8 cellular contexts compared by ENCODE assay signal in genomic region chrX:138745215-138745614, GRCh38. TPM values are rescaled to one million over a fixed set of nuclear protein-coding genes. Genes with fewer than 3 reads are reported as not detected.
DNase-seq lines count a peak whose midpoint lies in the region; ATAC-seq and TF ChIP-seq lines count a peak whose summit lies in the region.

No MANE protein-coding gene starts in this region.

- no peak overlapping the region; the same call in 1 of the 2 replicates for H2AFZ ChIP-seq in OCI-LY3 (ENCODE audit: low read depth, low read length)

- peak; percentile 11 for DNase-seq in BE2C
- DNase-seq in epithelial cell of esophagus (ENCODE audit: low read depth) = peak; percentile 55
- DNase-seq in activated CD8-positive, alpha-beta memory T cell treated with anti-CD3 and anti-CD28 coated beads, Interleukin-2, amount 10 ng/mL, durations not matched to agents 7 days and 5 days = no peak
- no peak for DNase-seq in activated gamma-delta T cell treated with Interleukin-2 at 50 U/mL for 16 hours

- H3K36me3 ChIP-seq in BE2C = no peaks in the 10 kb centered on the region
- H3K36me3 ChIP-seq in OCI-LY3 (replicated peaks; ENCODE audit: low read depth, low read length) = no peaks in the 10 kb centered on the region

- TF ChIP-seq CTCF in BE2C (IDR thresholded peaks at IDR 0.05; ENCODE audit: low read depth, low read length) = peak; percentile 52
- peak; percentile 34 for TF ChIP-seq CTCF in GM12874 (IDR thresholded peaks at IDR 0.05; ENCODE audit: insufficient read depth, low read depth, low read length)
- TF ChIP-seq CTCF in OCI-LY3 (IDR thresholded peaks at IDR 0.05; ENCODE audit: low read depth, low read length) = peak; percentile 71
- peak; percentile 63 for TF ChIP-seq CTCF in epithelial cell of esophagus (IDR thresholded peaks at IDR 0.05; ENCODE audit: insufficient read depth, low read depth, low read length, missing control alignments)
- TF ChIP-seq CTCF in nephron (IDR thresholded peaks at IDR 0.05; ENCODE audit: unreplicated experiment in 3 of 3) = peak; percentile 68 to 75 (median 75)

- no peaks in the 10 kb centered on the region for H3K36me3 Mint-ChIP-seq in nephron (ENCODE audit: low read depth)
- H3K36me3 Mint-ChIP-seq in activated CD8-positive, alpha-beta memory T cell treated with anti-CD3 and anti-CD28 coated beads, Interleukin-2, amount 10 ng/mL, durations not matched to agents 7 days and 5 days = no peaks in the 10 kb centered on the region

- H3K4me1 Mint-ChIP-seq in nephron = peaks cover 4% of the 10 kb centered on the region
- H3K4me1 Mint-ChIP-seq in activated CD8-positive, alpha-beta memory T cell treated with anti-CD3 and anti-CD28 coated beads, Interleukin-2, amount 10 ng/mL, durations not matched to agents 7 days and 5 days = no peaks in the 10 kb centered on the region

- H3K27me3 ChIP-seq in BE2C = no peaks in the 10 kb centered on the region
- no peaks in the 10 kb centered on the region for H3K27me3 ChIP-seq in OCI-LY3 (ENCODE audit: low read depth, low read length)

- H3K9me3 ChIP-seq in BE2C (no peaks in the 10 kb centered on the region), OCI-LY3 (ENCODE audit: insufficient read depth, low read length) (no peaks in the 10 kb centered on the region)

- H3K9me3 Mint-ChIP-seq in nephron = no peaks in the 10 kb centered on the region
- no peaks in the 10 kb centered on the region for H3K9me3 Mint-ChIP-seq in activated CD8-positive, alpha-beta memory T cell treated with anti-CD3 and anti-CD28 coated beads, Interleukin-2, amount 10 ng/mL, durations not matched to agents 7 days and 5 days (ENCODE audit: low read depth)

- H3K9ac ChIP-seq in OCI-LY3 (ENCODE audit: low read length) = no peak overlapping the region

- H3K27me3 Mint-ChIP-seq in nephron (ENCODE audit: low read depth) = no peaks in the 10 kb centered on the region
- H3K27me3 Mint-ChIP-seq in activated CD8-positive, alpha-beta memory T cell treated with anti-CD3 and anti-CD28 coated beads, Interleukin-2, amount 10 ng/mL, durations not matched to agents 7 days and 5 days = no peaks in the 10 kb centered on the region

- peak overlapping the region; percentile 15; the same call in 1 of the 2 replicates for H3K4me2 ChIP-seq in OCI-LY3 (ENCODE audit: low read length)

- no peak overlapping the region for H3K27ac ChIP-seq in OCI-LY3 (ENCODE audit: low read length)

- CTCF ChIA-PET in activated CD8-positive, alpha-beta memory T cell treated with anti-CD3 and anti-CD28 coated beads, Interleukin-2, amount 10 ng/mL, durations not matched to agents 7 days and 5 days (lab: Charles Lee) = no interaction called here

- H3K4me3 ChIP-seq in BE2C (ENCODE audit: low read depth, low read length) (no peak overlapping the region), OCI-LY3 (ENCODE audit: low read length) (no peak overlapping the region), epithelial cell of esophagus (ENCODE audit: low read length) (no peak overlapping the region)

- H3K79me2 ChIP-seq in OCI-LY3 (ENCODE audit: low read length) = no peaks in the 10 kb centered on the region

- no peaks in the 10 kb centered on the region for H4K20me1 ChIP-seq in OCI-LY3 (ENCODE audit: insufficient read depth, low read length)

- H3K4me1 ChIP-seq in BE2C (no peaks in the 10 kb centered on the region), OCI-LY3 (ENCODE audit: low read length) (peaks cover 20% of the 10 kb centered on the region)

- ATAC-seq in HG02884 (IDR thresholded peaks at IDR 0.05; ENCODE audit: unreplicated experiment) = peak; percentile 52
- no peak for ATAC-seq in activated CD8-positive, alpha-beta memory T cell treated with anti-CD3 and anti-CD28 coated beads, Interleukin-2, amount 10 ng/mL, durations not matched to agents 7 days and 5 days

- H3K4me3 Mint-ChIP-seq in nephron = no peak overlapping the region
- no peak overlapping the region for H3K4me3 Mint-ChIP-seq in activated CD8-positive, alpha-beta memory T cell treated with anti-CD3 and anti-CD28 coated beads, Interleukin-2, amount 10 ng/mL, durations not matched to agents 7 days and 5 days

- no peak overlapping the region for H3K27ac Mint-ChIP-seq in nephron
- no peak overlapping the region for H3K27ac Mint-ChIP-seq in activated CD8-positive, alpha-beta memory T cell treated with anti-CD3 and anti-CD28 coated beads, Interleukin-2, amount 10 ng/mL, durations not matched to agents 7 days and 5 days

RNA-seq across cellular contexts. Expression of gene FGF13, which starts 33.7 kb away (rescaled TPM):
- 18.0 TPM for polyA plus RNA-seq in BE2C (2012; ENCODE audit: insufficient read depth, insufficient read length, low read depth)
- total RNA-seq in activated CD8-positive, alpha-beta memory T cell treated with anti-CD3 and anti-CD28 coated beads, Interleukin-2, amount 10 ng/mL, durations not matched to agents 7 days and 5 days = not detected

Comparison
In these comparisons a context has a peak if more than half of its experiments do, and no peak if none do; other contexts are left out.
1. DNase-seq: peak in BE2C (single experiment) and epithelial cell of esophagus (single experiment); none in activated CD8-positive, alpha-beta memory T cell treated with anti-CD3 and anti-CD28 coated beads, Interleukin-2, amount 10 ng/mL, durations not matched to agents 7 days and 5 days (single experiment) and activated gamma-delta T cell treated with Interleukin-2 at 50 U/mL for 16 hours (single experiment).
2. Peak in every context shown above with its lines, with median percentiles within 50 percentile points of each other: CTCF ChIP-seq.